In genomic region chr10:111078505-111079185, GRCh38 we compare ENCODE assay signal across 14 cellular contexts. TPM values are rescaled to one million over a fixed set of nuclear protein-coding genes. Genes with fewer than 3 reads are reported as not detected.
A peak's percentile ranks its signal among the peaks of the same experiment; 100 is the strongest.
DNase-seq lines count a peak whose midpoint lies in the region; ATAC-seq and TF ChIP-seq lines count a peak whose summit lies in the region.
"Had no signal": no experiment of that assay in that cellular context is flagged by ENCODE, and none has a peak within 500 bp of the region (broad histone marks: within the 10 kb centered on the region; RNA-seq: fewer than 3 reads in every experiment).

No MANE protein-coding gene starts in this region.

- H3K4me1 ChIP-seq in heart right ventricle: peaks cover 0 to 37% (median 31%) of the 10 kb centered on the region in 9 donors
- H3K4me1 ChIP-seq in ectodermal cell (ENCODE audit: control insufficient read depth, insufficient read depth, low read length): peaks cover 10% of the 10 kb centered on the region
- no peaks in the 10 kb centered on the region for H3K4me1 ChIP-seq in OCI-LY7 (ENCODE audit: insufficient read depth, low read length, poor library complexity, severe bottlenecking)
- H3K4me1 ChIP-seq: BE2C had no signal

- H3K27me3 Mint-ChIP-seq in nephron (ENCODE audit: low read depth) (peaks cover 82% of the 10 kb centered on the region), type B pancreatic cell (peaks cover 67% of the 10 kb centered on the region)

- H3K27me3 ChIP-seq in heart right ventricle: peaks cover 14 to 77% (median 60%) of the 10 kb centered on the region in 7 donors
- peaks cover 61% of the 10 kb centered on the region for H3K27me3 ChIP-seq in ectodermal cell (ENCODE audit: control insufficient read depth, insufficient read depth, low read length, poor library complexity, severe bottlenecking)
- H3K27me3 ChIP-seq: BE2C had no signal

- H3K9me3 ChIP-seq in heart right ventricle (no peaks in the 10 kb centered on the region), ectodermal cell (ENCODE audit: control insufficient read depth, low read length) (no peaks in the 10 kb centered on the region), OCI-LY7 (ENCODE audit: low read length) (no peaks in the 10 kb centered on the region)
- H3K9me3 ChIP-seq: BE2C had no signal

- CTCF ChIA-PET in OCI-LY7 (lab: Charles Lee; ENCODE audit: unreplicated experiment): no interaction called here

- TF ChIP-seq CTCF in heart right ventricle (IDR thresholded peaks at IDR 0.05): no peak
- TF ChIP-seq CTCF in nephron (IDR thresholded peaks at IDR 0.05; ENCODE audit: unreplicated experiment in 3 of 3): no peak
- TF ChIP-seq CTCF in type B pancreatic cell (conservative IDR thresholded peaks at IDR 0.05): no peak
- no peak for TF ChIP-seq CTCF in OCI-LY7 (conservative IDR thresholded peaks at IDR 0.05; ENCODE audit: low read length)

- no peak overlapping the region for H3K4me2 ChIP-seq in OCI-LY7 (ENCODE audit: low read length)

- BruUV-seq in OCI-LY7 (replicated peaks; lab: Mats Ljungman, UMichigan): no TSS peak

- intact Hi-C loops in heart right ventricle (cut with DNase I) (loop anchor here in 6 of 10 donors (5.0 to 10.0 kb wide), 6 partner anchors 276 to 1056 kb away; no protein-coding TSS in a partner anchor), left cardiac atrium (cut with DNase I) (loop anchor here in 1 of 2 donors (10.0 kb wide), 1 partner anchor 1056 kb away; no protein-coding TSS in a partner anchor), OCI-LY7 (cut with micrococcal nuclease; ENCODE audit: unreplicated experiment) (no loop called here)

- ATAC-seq in heart right ventricle (no peak), left cardiac atrium (no peak), GM18873 (IDR thresholded peaks at IDR 0.05; ENCODE audit: low FRiP score, unreplicated experiment) (no peak)

- H2AFZ ChIP-seq in OCI-LY7 (ENCODE audit: low read length): no peak overlapping the region

- WGBS in heart right ventricle, 2 donors: 6 to 10% methylated on average over 99 to 104 of the region's 104 CpGs
- 18 to 23% methylated on average over 104 of the region's 104 CpGs for WGBS in ectodermal cell, 2 experiments

- H3K9me3 Mint-ChIP-seq in nephron: peaks cover 2% of the 10 kb centered on the region
- peaks cover 5% of the 10 kb centered on the region for H3K9me3 Mint-ChIP-seq in type B pancreatic cell

- no peaks in the 10 kb centered on the region for H4K20me1 ChIP-seq in OCI-LY7 (ENCODE audit: insufficient read depth, low read length)

- H3K4me3 Mint-ChIP-seq in nephron: peak overlapping the region; percentile 71 to 79 (median 74)
- H3K4me3 Mint-ChIP-seq in type B pancreatic cell: peak overlapping the region; percentile 81

- no peaks in the 10 kb centered on the region for H3K36me3 ChIP-seq in heart right ventricle
- no peaks in the 10 kb centered on the region for H3K36me3 ChIP-seq in ectodermal cell (ENCODE audit: control insufficient read depth, insufficient read depth, low read length)
- no peaks in the 10 kb centered on the region for H3K36me3 ChIP-seq in OCI-LY7 (ENCODE audit: insufficient read depth, low read length)
- H3K36me3 ChIP-seq: BE2C, cardiac muscle cell had no signal

- peaks cover 23% of the 10 kb centered on the region for H3K4me1 Mint-ChIP-seq in nephron
- H3K4me1 Mint-ChIP-seq in type B pancreatic cell (ENCODE audit: unreplicated experiment): peaks cover 14% of the 10 kb centered on the region

- no peak for DNase-seq in heart right ventricle
- no peak for DNase-seq in left cardiac atrium
- DNase-seq in type B pancreatic cell (ENCODE audit: extremely low spot score, unreplicated experiment): no peak
- DNase-seq in globus pallidus (ENCODE audit: low spot score): no peak
- DNase-seq in OCI-LY7 (ENCODE audit: low spot score): no peak
- DNase-seq: GF-D8, NCI-H1092, NCI-H524 treated with DMSO at 0.1 percent for 48 hours, Right ventricle myocardium superior had no signal

- no peak overlapping the region for H3K27ac ChIP-seq in heart right ventricle
- no peak overlapping the region for H3K27ac ChIP-seq in ectodermal cell (ENCODE audit: insufficient read depth, low read depth, low read length, poor library complexity, severe bottlenecking)
- no peak overlapping the region for H3K27ac ChIP-seq in OCI-LY7 (ENCODE audit: low read depth, low read length, poor library complexity, severe bottlenecking)
- H3K27ac ChIP-seq: cardiac muscle cell had no signal

- H3K9me2 ChIP-seq in OCI-LY7 (ENCODE audit: insufficient read depth, low read length): no peaks in the 10 kb centered on the region

- H3K4me3 ChIP-seq in heart right ventricle (peak overlapping the region in 7 of 10 donors; percentile 43 to 62 (median 55)), ectodermal cell (ENCODE audit: insufficient read depth, low read depth, low read length) (peak overlapping the region; percentile 48), OCI-LY7 (ENCODE audit: low read depth, low read length, poor library complexity, severe bottlenecking) (no peak overlapping the region)

- POLR2A ChIA-PET in OCI-LY7 (lab: Charles Lee): interaction anchor here (0.6 kb wide), 1 partner anchor 76 kb away, joined by 3 read pairs; no protein-coding TSS in a partner anchor

- H3K36me3 Mint-ChIP-seq in nephron (ENCODE audit: low read depth): peaks cover 14% of the 10 kb centered on the region
- peaks cover 8% of the 10 kb centered on the region for H3K36me3 Mint-ChIP-seq in type B pancreatic cell

- H3K79me2 ChIP-seq in OCI-LY7 (ENCODE audit: insufficient read depth, low read depth, low read length): no peaks in the 10 kb centered on the region

- H3K27ac Mint-ChIP-seq in nephron (no peak overlapping the region), type B pancreatic cell (no peak overlapping the region)

RNA-seq across cellular contexts. Expression of gene ADRA2A, which starts 1.8 kb away (rescaled TPM):
- total RNA-seq in heart right ventricle: 1 to 10 TPM in 2 of 10 donors, under 1 TPM in 8; 0.32 to 1.4 (median 0.66) TPM
- under 1 TPM; 0.29 to 0.78 TPM for polyA plus RNA-seq in heart right ventricle
- total RNA-seq in left cardiac atrium: 1 to 10 TPM; 3.6 to 4.3 TPM
- 7.4 TPM for polyA plus RNA-seq in ectodermal cell (2013, experiment 1 of 4)
- polyA plus RNA-seq in ectodermal cell (2013, experiment 2 of 4): 5.5 TPM
- polyA plus RNA-seq in ectodermal cell (2013, experiment 3 of 4): 2.7 TPM
- polyA plus RNA-seq in ectodermal cell (2013, experiment 4 of 4): 3.3 TPM
- total RNA-seq in type B pancreatic cell (ENCODE audit: low replicate concordance): 16.1 and 19.3 TPM in 2 replicates
- total RNA-seq in OCI-LY7 (2014; rRNA removed; shearing (Covaris generic)): 0.06 TPM in 1 of 2 replicates, not detected in the other
- not detected in 2 replicates for total RNA-seq in OCI-LY7 (2022)
- polyA plus RNA-seq: cardiac muscle cell had no signal
